ENCODE assay signal across 8 cellular contexts in the genomic region with DNA sequence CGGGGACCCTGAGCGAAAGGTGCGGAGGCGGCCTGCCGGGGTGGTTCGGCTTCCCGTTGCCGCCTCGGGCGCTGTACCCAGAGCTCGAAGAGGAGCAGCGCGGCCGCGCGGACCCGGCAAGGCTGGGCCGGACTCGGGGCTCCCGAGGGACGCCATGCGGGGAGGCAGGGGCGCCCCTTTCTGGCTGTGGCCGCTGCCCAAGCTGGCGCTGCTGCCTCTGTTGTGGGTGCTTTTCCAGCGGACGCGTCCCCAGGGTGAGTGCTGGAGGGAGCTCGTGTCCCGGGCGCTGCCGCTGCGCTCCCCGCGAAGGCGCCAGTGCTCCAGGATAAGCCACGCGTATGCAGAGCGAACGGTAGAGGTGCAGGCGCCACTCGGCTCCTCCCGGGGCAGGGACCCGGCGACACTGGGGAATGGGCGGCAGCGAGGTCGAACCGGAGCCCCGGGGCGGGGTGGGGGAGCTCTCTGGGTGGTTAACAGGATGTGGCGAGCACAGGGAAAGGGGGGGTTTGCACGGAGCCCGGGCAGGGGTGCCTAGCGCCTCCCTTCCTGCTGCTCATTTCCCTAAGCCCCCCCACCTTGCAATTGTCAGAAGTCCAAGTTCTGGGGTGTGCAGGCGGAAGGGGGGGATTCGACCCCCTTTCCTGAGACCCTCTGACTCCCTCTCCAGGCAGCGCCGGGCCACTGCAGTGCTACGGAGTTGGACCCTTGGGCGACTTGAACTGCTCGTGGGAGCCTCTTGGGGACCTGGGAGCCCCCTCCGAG. TPM values are rescaled to one million over a fixed set of nuclear protein-coding genes. Genes with fewer than 3 reads are reported as not detected.
DNase-seq lines count a peak whose midpoint lies in the region; TF ChIP-seq lines count a peak whose summit lies in the region.

Gene IL27RA (plus strand): TSS at position 44 of the 762 bp plus-strand sequence. CDS start 111 bp downstream, at position 155.

- no peak for TF ChIP-seq POLR2A in sigmoid colon (IDR thresholded peaks at IDR 0.05)

- peak in 3 of 4 experiments; percentile 33 to 42 (median 38) for TF ChIP-seq CTCF in sigmoid colon (IDR thresholded peaks at IDR 0.05)

- H3K4me1 ChIP-seq in adipocyte (ENCODE audit: control insufficient read depth, insufficient read depth, low read length) (peaks cover 7% of the 10 kb centered on the region), sigmoid colon (peaks cover 0 to 14% (median 12%) of the 10 kb centered on the region in 4 donors)

- H3K4me3 ChIP-seq in adipocyte (ENCODE audit: low read length) (peak within 1 kb of the TSS; percentile 72), sigmoid colon (peak within 1 kb of the TSS; percentile 38 to 60 (median 50))

- H3K27ac ChIP-seq in sigmoid colon = peak within 1 kb of the TSS; percentile 36 to 63 (median 48)

- H3K36me3 ChIP-seq in adipocyte (ENCODE audit: control insufficient read depth, insufficient read depth, low read length, severe bottlenecking) (no peaks in the 10 kb centered on the region), sigmoid colon (no peaks in the 10 kb centered on the region)

- TF ChIP-seq EP300 in sigmoid colon (IDR thresholded peaks at IDR 0.05) = no peak

- H3K9me3 ChIP-seq in adipocyte (ENCODE audit: control insufficient read depth, low read length) (no peaks in the 10 kb centered on the region), sigmoid colon (no peaks in the 10 kb centered on the region)

- peak within 1 kb of the TSS; percentile 12 for H3K9ac ChIP-seq in adipocyte (ENCODE audit: low read length)

- H3K27me3 ChIP-seq in adipocyte (replicated peaks; ENCODE audit: control insufficient read depth, insufficient read depth, low read length) (peaks cover 27% of the 10 kb centered on the region), sigmoid colon (peaks cover 0 to 34% (median 14%) of the 10 kb centered on the region in 3 donors)

- DNase-seq in Ammon's horn (ENCODE audit: low spot score) (peak; percentile 51), GM19238 (ENCODE audit: insufficient read length, low spot score) (peak; percentile 81), Kasumi-1 (lab: John Stamatoyannopoulos, UW) (peak; percentile 93 to 95), adipocyte (ENCODE audit: low read depth) (peak; percentile 75), hepatic stellate cell (ENCODE audit: low spot score) (peak; percentile 63), sigmoid colon (peak; percentile 69), dedifferentiated amniotic fluid mesenchymal stem cell (ENCODE audit: extremely low spot score) (no peak)

- intact Hi-C loops in T-helper 1 cell treated with Interleukin-12 subunit alpha and Interleukin-12 subunit beta and Interleukin-4 antibody, amounts not matched to agents 30 ng/mL and 1 ng/mL, for 36 hours (cut with micrococcal nuclease) = loop anchor here (1.0 to 5.0 kb wide), 7 partner anchors 11 to 152 kb away; partner anchors contain the start of genes BRME1, CC2D1A, DCAF15 and MISP3
- intact Hi-C loops in sigmoid colon (cut with DNase I) = no loop called here

- 0 to 1% methylated on average over 63 of the region's 63 CpGs for WGBS in sigmoid colon, 2 donors

RNA-seq across cellular contexts. Expression of gene IL27RA, which starts in this region (rescaled TPM):
- total RNA-seq in T-helper 1 cell treated with Interleukin-12 subunit alpha and Interleukin-12 subunit beta and Interleukin-4 antibody, amounts not matched to agents 30 ng/mL and 1 ng/mL, for 36 hours = 146 and 147 TPM in 2 replicates
- 1 to 10 TPM; 1.4 to 2.5 (median 1.5) TPM for total RNA-seq in sigmoid colon
- polyA plus RNA-seq in sigmoid colon = 10 to 100 TPM in 1 of 3 donors, 1 to 10 TPM in 1, under 1 TPM in 1; 0.60 to 10.3 (median 1.6) TPM

Comparison
In these comparisons a context has a peak if more than half of its experiments do, and no peak if none do; other contexts are left out.
1. RNA of gene IL27RA (total RNA-seq): 146 to 147 TPM in T-helper 1 cell treated with Interleukin-12 subunit alpha and Interleukin-12 subunit beta and Interleukin-4 antibody, amounts not matched to agents 30 ng/mL and 1 ng/mL, for 36 hours; 1.4 to 2.5 TPM in sigmoid colon; every median in the first group is over 10 times any median in the second.